28 cellular contexts compared by ENCODE assay signal in the genomic region with DNA sequence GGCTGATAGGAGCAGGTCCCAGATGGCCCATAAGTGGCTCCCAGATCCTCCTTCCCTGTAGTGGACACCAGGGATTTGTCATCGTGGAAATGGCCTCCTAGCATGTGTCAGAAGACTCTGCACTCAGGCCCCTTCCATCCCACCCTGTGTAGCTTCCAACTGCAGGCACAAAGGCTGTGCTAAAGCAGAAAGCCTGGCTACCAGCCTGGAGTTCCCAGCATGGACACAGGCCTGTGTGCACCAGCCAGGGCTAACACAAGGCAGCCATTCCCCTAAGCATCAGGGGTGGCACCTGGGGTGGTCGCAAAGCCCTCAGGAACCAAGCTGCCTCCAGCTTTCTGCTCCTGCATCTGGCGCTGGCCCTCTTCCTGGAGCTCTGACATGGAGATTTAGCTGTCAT. TPM values are rescaled to one million over a fixed set of nuclear protein-coding genes. Genes with fewer than 3 reads are reported as not detected.
"Had no signal": no experiment of that assay in that cellular context is flagged by ENCODE, and none has a peak within 500 bp of the region (broad histone marks: within the 10 kb centered on the region; RNA-seq: fewer than 3 reads in every experiment).

No MANE protein-coding gene starts in this region.

- H3K4me1 ChIP-seq: pancreas, prostate gland, right lobe of liver, testis, transverse colon had no signal

- H3K9ac ChIP-seq: neural progenitor cell had no signal

- ATAC-seq: left lobe of liver; natural killer cell; pancreas; right lobe of liver; stimulated activated memory B cell treated with anti-CD40 and anti-IgM and Interleukin-4, amounts not matched to agents 10 μg/mL and 1 μg/mL and 100 μg/mL, for 72 hours; stimulated activated naive CD8-positive, alpha-beta T cell treated with anti-CD3 and anti-CD28 coated beads, Interleukin-15, amount 100 ng/mL, for 72 hours had no signal

- H3K4me3 ChIP-seq: heart right ventricle, hepatocyte, lung, neural progenitor cell, pancreas, prostate gland, right lobe of liver, smooth muscle cell, testis, thyroid gland, transverse colon, upper lobe of left lung had no signal

- H3K36me3 ChIP-seq: heart right ventricle, neural progenitor cell, pancreas, prostate gland, right lobe of liver, thyroid gland, transverse colon, upper lobe of left lung had no signal

- H3K27ac ChIP-seq: hepatocyte, neural progenitor cell, pancreas, prostate gland, right lobe of liver, testis, thyroid gland, transverse colon, upper lobe of left lung had no signal

- H3K9me3 ChIP-seq: heart right ventricle, pancreas, prostate gland, right lobe of liver, testis, thyroid gland, transverse colon, upper lobe of left lung had no signal

- H2AFZ ChIP-seq: hepatocyte, neural progenitor cell had no signal

- FAIRE-seq: pancreas had no signal

- DNase-seq: heart right ventricle; mesendoderm; naive B cell; natural killer cell; nephron progenitor cell; posterior cingulate gyrus; retina; right lobe of liver; stimulated activated CD4-positive, alpha-beta T cell treated with anti-CD3 and anti-CD28 coated beads, Interleukin-1b, Interleukin-23, amount 100 ng/mL, for 48 hours; stimulated activated CD4-positive, alpha-beta T cell treated with anti-CD3 and anti-CD28 coated beads, Interleukin-2, amount 100 ng/mL, for 48 hours; stimulated activated CD4-positive, alpha-beta T cell treated with anti-CD3 and anti-CD28 coated beads, Interleukin-4, amount 100 ng/mL, for 4 hours; stimulated activated CD8-positive, alpha-beta memory T cell treated with anti-CD3 and anti-CD28 coated beads, Interleukin-4, amount 100 ng/mL, for 48 hours; stimulated activated naive CD4-positive, alpha-beta T cell treated with Interleukin-2 at 50 U/mL for 16 hours; stimulated activated naive CD8-positive, alpha-beta T cell treated with anti-CD3 and anti-CD28 coated beads, Interleukin-15, amount 100 ng/mL, for 72 hours; testis; thyroid gland; transverse colon; upper lobe of left lung had no signal

- H3K4me2 ChIP-seq: hepatocyte, neural progenitor cell, smooth muscle cell had no signal

- H3K27me3 ChIP-seq: pancreas, right lobe of liver, testis, thyroid gland had no signal

RNA-seq across cellular contexts. Expression of gene CAMK2B, which starts 4.5 kb away (rescaled TPM):
- total RNA-seq: kidney epithelial cell, mononuclear cell, smooth muscle cell had no signal
- polyA plus RNA-seq: smooth muscle cell had no signal
